9 cellular contexts compared by ENCODE assay signal in the genomic region with DNA sequence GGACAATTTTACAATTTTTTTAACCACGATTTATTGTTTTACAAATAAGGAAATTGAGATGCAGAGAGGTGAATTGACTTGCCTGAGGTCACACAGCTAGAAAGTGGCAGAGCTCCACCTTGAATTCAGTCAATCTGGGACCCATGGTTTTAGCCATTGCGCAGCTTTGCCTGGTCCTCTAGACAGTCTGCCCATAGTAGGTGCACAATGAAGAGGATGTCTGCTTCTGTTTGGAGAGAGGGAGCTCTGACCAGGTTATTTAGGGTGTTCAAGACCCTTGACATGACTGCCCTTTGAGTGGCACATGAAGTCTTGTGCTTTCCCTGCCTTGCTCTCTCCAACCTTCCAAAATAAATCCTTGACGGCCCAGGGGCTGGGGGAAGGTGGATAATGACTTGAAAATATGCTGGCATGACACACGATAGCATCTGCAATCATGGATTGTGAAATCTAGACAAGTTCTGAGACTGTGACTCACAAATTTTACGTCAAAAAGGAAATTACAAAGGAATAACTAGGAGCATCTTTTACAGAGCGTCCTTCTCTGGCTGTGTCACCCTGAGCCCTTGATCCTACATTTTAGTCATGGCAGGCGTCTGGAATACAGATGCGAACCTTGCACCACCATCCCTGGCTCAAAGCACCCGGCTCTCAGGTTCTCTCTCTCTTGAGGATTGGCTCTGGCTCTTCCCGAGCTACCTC. TPM values are rescaled to one million over a fixed set of nuclear protein-coding genes. Genes with fewer than 3 reads are reported as not detected.
A peak's percentile ranks its signal among the peaks of the same experiment; 100 is the strongest.
DNase-seq lines count a peak whose midpoint lies in the region; ATAC-seq and TF ChIP-seq lines count a peak whose summit lies in the region.
"Had no signal": no experiment of that assay in that cellular context is flagged by ENCODE, and none has a peak within 500 bp of the region (broad histone marks: within the 10 kb centered on the region; RNA-seq: fewer than 3 reads in every experiment).

No MANE protein-coding gene starts in this region.

- TF ChIP-seq EP300 in esophagus muscularis mucosa (IDR thresholded peaks at IDR 0.05): no peak

- H3K36me3 ChIP-seq in HEK293 (ENCODE audit: control insufficient read depth in 2 of 2, insufficient read depth in 1 of 2, low read length in 2 of 2): no peaks in the 10 kb centered on the region
- no peaks in the 10 kb centered on the region for H3K36me3 ChIP-seq in esophagus muscularis mucosa

- POLR2A ChIA-PET in HEK293 (lab: Yijun Ruan, JAX): interaction anchor here (1.0 to 2.3 kb wide), 2 partner anchors 27 to 402 kb away, joined by 5 to 6 read pairs; no protein-coding TSS in a partner anchor

- CTCF ChIA-PET in HEK293 (lab: Yijun Ruan, JAX): interaction anchor here (0.7 to 0.8 kb wide), 2 partner anchors 26 to 79 kb away, joined by 3 to 4 read pairs; partner anchors contain the start of gene ID3

- intact Hi-C loops in esophagus muscularis mucosa (cut with DNase I): no loop called here

- H3K9me3 Mint-ChIP-seq in type B pancreatic cell: no peaks in the 10 kb centered on the region

- no peak for TF ChIP-seq POLR2A in esophagus muscularis mucosa (IDR thresholded peaks at IDR 0.05; ENCODE audit: low read depth)

- H3K4me3 Mint-ChIP-seq in type B pancreatic cell: no peak overlapping the region

- H3K4me3 ChIP-seq in HEK293 (ENCODE audit: low read depth, low read length) (no peak overlapping the region), esophagus muscularis mucosa (no peak overlapping the region)

- H3K27ac ChIP-seq in HEK293 (ENCODE audit: extremely low read depth, low read depth, low read length) (no peak overlapping the region), esophagus muscularis mucosa (replicated peaks in 1 of 4) (no peak overlapping the region)

- H3K27me3 ChIP-seq in esophagus muscularis mucosa: no peaks in the 10 kb centered on the region

- H3K27ac Mint-ChIP-seq in type B pancreatic cell: peak overlapping the region; percentile 82

- TF ChIP-seq CTCF in HEK293 (tag by site-specific recombination; IDR thresholded peaks at IDR 0.05) (no peak), type B pancreatic cell (conservative IDR thresholded peaks at IDR 0.05) (no peak), esophagus muscularis mucosa (IDR thresholded peaks at IDR 0.05) (no peak)

- no peaks in the 10 kb centered on the region for H3K36me3 Mint-ChIP-seq in type B pancreatic cell

- peak; percentile 81 for DNase-seq in hepatic stellate cell (ENCODE audit: low spot score)
- DNase-seq in type B pancreatic cell (ENCODE audit: extremely low spot score, unreplicated experiment): no peak
- DNase-seq in esophagus muscularis mucosa (ENCODE audit: extremely low spot score): no peak
- DNase-seq in GM19238 (ENCODE audit: insufficient read length, low spot score): no peak
- DNase-seq in KG1 (lab: John Stamatoyannopoulos, UW): no peak
- DNase-seq: activated CD4-positive, CD25-positive, alpha-beta regulatory T cell; left cardiac atrium had no signal

- peaks cover 43% of the 10 kb centered on the region for H3K4me1 Mint-ChIP-seq in type B pancreatic cell (ENCODE audit: unreplicated experiment)

- no peaks in the 10 kb centered on the region for H3K27me3 Mint-ChIP-seq in type B pancreatic cell

- no peaks in the 10 kb centered on the region for H3K4me1 ChIP-seq in HEK293 (ENCODE audit: control insufficient read depth, insufficient read depth, low read length)
- H3K4me1 ChIP-seq in esophagus muscularis mucosa: peaks cover 0 to 13% (median 5%) of the 10 kb centered on the region in 4 donors

- WGBS in esophagus muscularis mucosa: 57% methylated on average over 10 of the region's 10 CpGs

- ATAC-seq in SK-N-SH treated with all-trans-retinoic acid at 6 μM for 48 hours: peak; percentile 87

- H3K9me3 ChIP-seq in HEK293 (ENCODE audit: control insufficient read depth, insufficient read depth, low read depth, low read length): no peaks in the 10 kb centered on the region
- no peaks in the 10 kb centered on the region for H3K9me3 ChIP-seq in esophagus muscularis mucosa

TF ChIP-seq in HEK293, 187 proteins besides CTCF, POLR2A, EP300 and RAD21:
- TF ChIP-seq KLF1 (tag by site-specific recombination; IDR thresholded peaks at IDR 0.05): no peak
- TF ChIP-seq ZNF610 (tag by site-specific recombination; IDR thresholded peaks at IDR 0.05; ENCODE audit: borderline replicate concordance): no peak
- peak; percentile 59; the same call in 1 of the 2 replicates for TF ChIP-seq ZNF629 (tag by site-specific recombination; IDR thresholded peaks at IDR 0.05)
- peak; percentile 35; the same call in 1 of the 2 replicates for TF ChIP-seq ZBTB48 (tag by site-specific recombination; IDR thresholded peaks at IDR 0.05)
- TF ChIP-seq ZBTB17 (tag by site-specific recombination; IDR thresholded peaks at IDR 0.05): 0 out of 2 replicates have a peak, but pooled peaks have one; percentile 26
- TF ChIP-seq ZNF132 (tag by site-specific recombination; IDR thresholded peaks at IDR 0.05; ENCODE audit: borderline replicate concordance): no peak

TF ChIP-seq in SK-N-SH treated with all-trans-retinoic acid at 6 μM for 48 hours, 23 proteins besides CTCF, POLR2A, EP300 and RAD21:
- TF ChIP-seq ISL1 (CRISPR knock-in tag; IDR thresholded peaks at IDR 0.05): peak; percentile 45
- TF ChIP-seq, protein P1, sequence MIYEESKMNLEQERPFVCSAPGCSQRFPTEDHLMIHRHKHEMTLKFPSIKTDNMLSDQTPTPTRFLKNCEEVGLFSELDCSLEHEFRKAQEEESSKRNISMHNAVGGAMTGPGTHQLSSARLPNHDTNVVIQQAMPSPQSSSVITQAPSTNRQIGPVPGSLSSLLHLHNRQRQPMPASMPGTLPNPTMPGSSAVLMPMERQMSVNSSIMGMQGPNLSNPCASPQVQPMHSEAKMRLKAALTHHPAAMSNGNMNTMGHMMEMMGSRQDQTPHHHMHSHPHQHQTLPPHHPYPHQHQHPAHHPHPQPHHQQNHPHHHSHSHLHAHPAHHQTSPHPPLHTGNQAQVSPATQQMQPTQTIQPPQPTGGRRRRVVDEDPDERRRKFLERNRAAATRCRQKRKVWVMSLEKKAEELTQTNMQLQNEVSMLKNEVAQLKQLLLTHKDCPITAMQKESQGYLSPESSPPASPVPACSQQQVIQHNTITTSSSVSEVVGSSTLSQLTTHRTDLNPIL (CRISPR knock-in tag; IDR thresholded peaks at IDR 0.05; ENCODE audit: low read depth): 0 out of 2 replicates have a peak, but pooled peaks have one; percentile 17
- no peak for TF ChIP-seq PPARA (CRISPR knock-in tag; IDR thresholded peaks at IDR 0.05; ENCODE audit: borderline replicate concordance)
- TF ChIP-seq ZFP3 (CRISPR knock-in tag; IDR thresholded peaks at IDR 0.05): peak; percentile 66; the same call in 1 of the 2 replicates

RNA-seq across cellular contexts. Expression of gene ID3, which starts 26.2 kb away (rescaled TPM):
- total RNA-seq in type B pancreatic cell (ENCODE audit: low replicate concordance) (240 and 495 TPM in 2 replicates), esophagus muscularis mucosa (100 to 1,000 TPM in 3 of 4 donors, 10 to 100 TPM in 1; 75.2 to 352 (median 274) TPM)

RNA-seq across cellular contexts. Expression of gene E2F2, which starts 54.4 kb away (rescaled TPM):
- 8.4 and 9.4 TPM in 2 replicates for total RNA-seq in type B pancreatic cell (ENCODE audit: low replicate concordance)
- total RNA-seq in esophagus muscularis mucosa: under 1 TPM in 3 of 4 donors, not detected in 1; 0.11 to 0.26 (median 0.17) TPM

Comparison
In these comparisons a context has a peak if more than half of its experiments do, and no peak if none do; other contexts are left out.
1. Of the 2 proteins assayed by ChIP-seq in both HEK293 and SK-N-SH treated with all-trans-retinoic acid at 6 μM for 48 hours: peak only in HEK293: none; only in SK-N-SH treated with all-trans-retinoic acid at 6 μM for 48 hours: ZFP3; in both: none; in neither: 1.